In the genomic region with DNA sequence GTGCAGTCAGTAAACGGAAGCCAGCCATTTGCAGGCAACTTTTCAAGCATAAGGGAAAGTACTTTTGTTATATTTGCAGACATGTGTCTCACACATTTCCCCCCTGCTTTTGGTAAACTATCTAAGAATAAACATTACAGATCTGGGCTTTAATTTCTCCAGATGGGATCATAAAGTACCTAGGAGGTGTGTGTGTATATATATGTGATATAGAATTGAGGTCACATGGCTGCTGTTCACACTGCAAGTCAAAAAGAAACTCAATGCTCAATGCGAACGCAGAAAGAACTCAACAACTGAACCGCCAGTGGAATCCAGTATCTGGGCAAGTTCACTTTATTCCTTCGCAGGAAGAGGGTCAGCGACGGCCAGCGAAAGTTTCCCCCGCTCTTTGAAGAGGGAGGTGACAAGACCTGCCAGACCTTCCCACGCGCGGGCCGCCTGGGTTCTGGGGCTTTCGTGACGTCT, we compare ENCODE assay signal across 14 cellular contexts. TPM values are rescaled to one million over a fixed set of nuclear protein-coding genes. Genes with fewer than 3 reads are reported as not detected.
A peak's percentile ranks its signal among the peaks of the same experiment; 100 is the strongest.
DNase-seq lines count a peak whose midpoint lies in the region; ATAC-seq and TF ChIP-seq lines count a peak whose summit lies in the region.
"Had no signal": no experiment of that assay in that cellular context is flagged by ENCODE, and none has a peak within 500 bp of the region (broad histone marks: within the 10 kb centered on the region; RNA-seq: fewer than 3 reads in every experiment).

No MANE protein-coding gene starts in this region.

- H3K79me2 ChIP-seq in neural progenitor cell (ENCODE audit: low read depth): no peaks in the 10 kb centered on the region

- H3F3A ChIP-seq in neural progenitor cell (ENCODE audit: low read depth): peaks cover 26% of the 10 kb centered on the region

- H3K4me1 Mint-ChIP-seq in Caco-2 (ENCODE audit: low read depth, unreplicated experiment): no peaks in the 10 kb centered on the region
- H3K4me1 Mint-ChIP-seq in glutamatergic neuron (ENCODE audit: low read depth, unreplicated experiment): peaks cover 3% of the 10 kb centered on the region
- peaks cover 56% of the 10 kb centered on the region for H3K4me1 Mint-ChIP-seq in neural progenitor cell
- H3K4me1 Mint-ChIP-seq in activated CD8-positive, alpha-beta T cell treated with anti-CD3 and anti-CD28 coated beads for 36 hours (ENCODE audit: low read depth): peaks cover 12% of the 10 kb centered on the region
- H3K4me1 Mint-ChIP-seq: activated T-helper 17 cell treated with anti-CD3 and anti-CD28 coated beads, Interleukin-2, amount 50 U/mL, for 72 hours had no signal

- 10 to 13% methylated on average over 6 to 15 of the region's 15 CpGs for WGBS in thyroid gland, 2 donors

- H2AFZ ChIP-seq in neural progenitor cell (replicated peaks): no peak overlapping the region

- no peak for TF ChIP-seq CTCF in Caco-2 (IDR thresholded peaks at IDR 0.05; ENCODE audit: insufficient read depth in 1 of 2, low read depth in 1 of 2, low read length in 1 of 2, severe bottlenecking in 1 of 2, unreplicated experiment in 1 of 2)
- no peak for TF ChIP-seq CTCF in glutamatergic neuron (IDR thresholded peaks at IDR 0.05; ENCODE audit: partially characterized antibody, unreplicated experiment)
- TF ChIP-seq CTCF in neural progenitor cell (IDR thresholded peaks at IDR 0.05): no peak
- TF ChIP-seq CTCF in activated CD8-positive, alpha-beta T cell treated with anti-CD3 and anti-CD28 coated beads for 36 hours (IDR thresholded peaks at IDR 0.05): no peak
- TF ChIP-seq CTCF in thyroid gland (IDR thresholded peaks at IDR 0.05): no peak

- peak overlapping the region; percentile 96 for H3K4me2 ChIP-seq in neural progenitor cell

- H3K4me3 ChIP-seq in Caco-2 (ENCODE audit: low read depth, low read length) (no peak overlapping the region), NT2/D1 (ENCODE audit: insufficient read length, low read depth) (peak overlapping the region; percentile 62), neural progenitor cell (peak overlapping the region; percentile 88), thyroid gland (replicated peaks in 1 of 3) (no peak overlapping the region)

- H4K20me1 ChIP-seq in neural progenitor cell (ENCODE audit: low read depth): peaks cover 59% of the 10 kb centered on the region

- intact Hi-C loops in Caco-2 (cut with micrococcal nuclease; ENCODE audit: unreplicated experiment): loop anchor here (5.0 to 10.0 kb wide), 3 partner anchors 457 to 1709 kb away; no protein-coding TSS in a partner anchor
- intact Hi-C loops in activated CD8-positive, alpha-beta T cell treated with anti-CD3 and anti-CD28 coated beads for 36 hours (cut with micrococcal nuclease): loop anchor here (5.0 kb wide), 1 partner anchor 139 kb away; no protein-coding TSS in a partner anchor
- intact Hi-C loops in thyroid gland (cut with DNase I): no loop called here

- H3K4me3 Mint-ChIP-seq in Caco-2 (ENCODE audit: unreplicated experiment) (peak overlapping the region; percentile 17), glutamatergic neuron (ENCODE audit: unreplicated experiment) (peak overlapping the region; percentile 88), neural progenitor cell (peak overlapping the region; percentile 97)
- no peak overlapping the region for H3K4me3 Mint-ChIP-seq in activated CD8-positive, alpha-beta T cell treated with anti-CD3 and anti-CD28 coated beads for 36 hours
- H3K4me3 Mint-ChIP-seq: activated T-helper 17 cell treated with anti-CD3 and anti-CD28 coated beads, Interleukin-2, amount 50 U/mL, for 72 hours had no signal

- BruUV-seq in Caco-2 (replicated peaks; lab: Mats Ljungman, UMichigan): no TSS peak

- POLR2A ChIA-PET in Caco-2 (lab: Charles Lee): no interaction called here
- POLR2A ChIA-PET in activated CD8-positive, alpha-beta T cell treated with anti-CD3 and anti-CD28 coated beads for 36 hours (lab: Charles Lee): no interaction called here

- H3K27ac Mint-ChIP-seq in Caco-2 (ENCODE audit: unreplicated experiment): no peak overlapping the region
- no peak overlapping the region for H3K27ac Mint-ChIP-seq in glutamatergic neuron (ENCODE audit: unreplicated experiment)
- peak overlapping the region; percentile 76 for H3K27ac Mint-ChIP-seq in neural progenitor cell
- no peak overlapping the region for H3K27ac Mint-ChIP-seq in activated CD8-positive, alpha-beta T cell treated with anti-CD3 and anti-CD28 coated beads for 36 hours
- H3K27ac Mint-ChIP-seq: activated T-helper 17 cell treated with anti-CD3 and anti-CD28 coated beads, Interleukin-2, amount 50 U/mL, for 72 hours had no signal

- H3K9ac ChIP-seq in NT2/D1 (ENCODE audit: insufficient read length, low read depth): no peak overlapping the region
- no peak overlapping the region for H3K9ac ChIP-seq in neural progenitor cell

- H3K4me1 ChIP-seq in Caco-2 (peaks cover 4% of the 10 kb centered on the region), NT2/D1 (ENCODE audit: insufficient read depth, insufficient read length) (peaks cover 12% of the 10 kb centered on the region), neural progenitor cell (peaks cover 23% of the 10 kb centered on the region), thyroid gland (peaks cover 8 to 19% of the 10 kb centered on the region in 2 donors)

- DNase-seq in Caco-2 (no peak), NT2/D1 (ENCODE audit: low read depth, low spot score) (no peak), glutamatergic neuron (no peak), neural progenitor cell (ENCODE audit: low spot score) (no peak), midbrain (lab: John Stamatoyannopoulos, UW) (no peak), CD1c-positive myeloid dendritic cell (ENCODE audit: extremely low spot score) (no peak), thyroid gland (no peak)
- DNase-seq in activated CD8-positive, alpha-beta T cell treated with anti-CD3 and anti-CD28 coated beads for 36 hours: no peak
- DNase-seq: activated CD4-positive, CD25-positive, alpha-beta regulatory T cell; cerebellar nuclear complex; NCI-H1105; SIG-M5 had no signal

- H3K36me3 ChIP-seq in Caco-2 (ENCODE audit: control insufficient read depth, insufficient read depth, low read length) (no peaks in the 10 kb centered on the region), NT2/D1 (ENCODE audit: insufficient read depth, insufficient read length, low read length) (no peaks in the 10 kb centered on the region), neural progenitor cell (no peaks in the 10 kb centered on the region), thyroid gland (no peaks in the 10 kb centered on the region)

- CTCF ChIA-PET in Caco-2 (lab: Charles Lee): no interaction called here
- CTCF ChIA-PET in activated CD8-positive, alpha-beta T cell treated with anti-CD3 and anti-CD28 coated beads for 36 hours (lab: Charles Lee): no interaction called here

- no peak overlapping the region for H3K27ac ChIP-seq in neural progenitor cell
- no peak overlapping the region for H3K27ac ChIP-seq in thyroid gland

- H3K27me3 Mint-ChIP-seq in Caco-2 (ENCODE audit: insufficient read depth, unreplicated experiment) (peaks cover 24% of the 10 kb centered on the region), glutamatergic neuron (ENCODE audit: unreplicated experiment) (peaks cover 25% of the 10 kb centered on the region), neural progenitor cell (ENCODE audit: insufficient read depth, low read depth) (peaks cover 29% of the 10 kb centered on the region)
- peaks cover 68% of the 10 kb centered on the region for H3K27me3 Mint-ChIP-seq in activated CD8-positive, alpha-beta T cell treated with anti-CD3 and anti-CD28 coated beads for 36 hours

- no peaks in the 10 kb centered on the region for H3K9me3 Mint-ChIP-seq in Caco-2 (ENCODE audit: unreplicated experiment)
- H3K9me3 Mint-ChIP-seq in glutamatergic neuron (ENCODE audit: unreplicated experiment): peaks cover 4% of the 10 kb centered on the region
- no peaks in the 10 kb centered on the region for H3K9me3 Mint-ChIP-seq in neural progenitor cell
- H3K9me3 Mint-ChIP-seq in activated CD8-positive, alpha-beta T cell treated with anti-CD3 and anti-CD28 coated beads for 36 hours: no peaks in the 10 kb centered on the region
- H3K9me3 Mint-ChIP-seq: activated T-helper 17 cell treated with anti-CD3 and anti-CD28 coated beads, Interleukin-2, amount 50 U/mL, for 72 hours had no signal

- no peak for TF ChIP-seq POLR2A in thyroid gland (IDR thresholded peaks at IDR 0.05)

- H3K9me3 ChIP-seq in Caco-2 (no peaks in the 10 kb centered on the region), NT2/D1 (ENCODE audit: insufficient read depth, low read length) (no peaks in the 10 kb centered on the region), neural progenitor cell (ENCODE audit: low read depth) (no peaks in the 10 kb centered on the region), thyroid gland (no peaks in the 10 kb centered on the region)

- ATAC-seq in activated CD8-positive, alpha-beta T cell treated with anti-CD3 and anti-CD28 coated beads for 36 hours: no peak
- ATAC-seq: activated T-helper 17 cell treated with anti-CD3 and anti-CD28 coated beads, Interleukin-2, amount 50 U/mL, for 72 hours had no signal

- H3K27me3 ChIP-seq in Caco-2 (replicated peaks; ENCODE audit: control insufficient read depth, insufficient read depth, low read length) (peaks cover 3% of the 10 kb centered on the region), NT2/D1 (ENCODE audit: insufficient read depth, insufficient read length) (peaks cover 96% of the 10 kb centered on the region), neural progenitor cell (peaks cover 100% of the 10 kb centered on the region), thyroid gland (peaks cover 35% of the 10 kb centered on the region)

- H3K36me3 Mint-ChIP-seq in Caco-2 (ENCODE audit: insufficient read depth, unreplicated experiment): no peaks in the 10 kb centered on the region
- no peaks in the 10 kb centered on the region for H3K36me3 Mint-ChIP-seq in glutamatergic neuron (ENCODE audit: unreplicated experiment)
- peaks cover 2% of the 10 kb centered on the region for H3K36me3 Mint-ChIP-seq in neural progenitor cell
- H3K36me3 Mint-ChIP-seq in activated CD8-positive, alpha-beta T cell treated with anti-CD3 and anti-CD28 coated beads for 36 hours (ENCODE audit: low read depth): no peaks in the 10 kb centered on the region

RNA-seq across cellular contexts. Expression of gene POU3F3, which starts 17.7 kb away (rescaled TPM):
- total RNA-seq in Caco-2 (2022): not detected in 2 replicates
- total RNA-seq in glutamatergic neuron (ENCODE audit: unreplicated experiment): 0.54 TPM
- total RNA-seq in neural progenitor cell (ENCODE audit: low replicate concordance): 0.25 TPM in 1 of 2 replicates, not detected in the other
- not detected for total RNA-seq in activated CD8-positive, alpha-beta T cell treated with anti-CD3 and anti-CD28 coated beads for 36 hours
- total RNA-seq in thyroid gland: under 1 TPM in 1 of 4 donors, not detected in 3; 0.22 TPM
- total RNA-seq: activated T-helper 17 cell treated with anti-CD3 and anti-CD28 coated beads, Interleukin-2, amount 50 U/mL, for 72 hours; omental fat pad had no signal

Comparison
In these comparisons a context has a peak if more than half of its experiments do, and no peak if none do; other contexts are left out.
1. H3K4me3 ChIP-seq: peak in NT2/D1 (single experiment) and neural progenitor cell (single experiment); none in Caco-2 (single experiment) and thyroid gland (0 of 3).